Comparison of ENCODE assay signal across 22 cellular contexts in the genomic region with DNA sequence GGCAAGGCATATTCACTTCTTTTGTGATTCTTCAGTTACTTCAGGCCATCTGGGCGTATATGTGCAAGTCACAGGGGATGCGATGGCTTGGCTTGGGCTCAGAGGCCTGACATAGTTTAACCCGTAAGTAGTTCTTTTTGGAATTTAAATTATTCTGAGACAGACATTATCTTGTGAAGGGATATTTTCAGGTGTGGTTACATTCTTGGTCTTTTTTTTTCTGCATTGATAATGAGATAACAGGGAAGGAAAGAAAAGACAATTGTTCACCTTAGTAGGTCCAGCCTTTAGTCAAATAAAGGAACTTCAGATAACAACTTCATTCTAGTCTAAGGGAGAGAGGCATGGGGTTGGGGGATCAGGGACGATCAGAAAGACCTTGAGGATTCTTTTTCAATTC.
"Had no signal": no experiment of that assay in that cellular context is flagged by ENCODE, and none has a peak within 500 bp of the region (broad histone marks: within the 10 kb centered on the region; RNA-seq: fewer than 3 reads in every experiment).

No MANE protein-coding gene starts in this region.

- H3K36me3 ChIP-seq: heart left ventricle, spleen, tibial artery, upper lobe of right lung, vagina had no signal

- H3K4me3 ChIP-seq: heart left ventricle, lung, spleen, tibial artery, upper lobe of right lung, vagina had no signal

- H3K27ac ChIP-seq: foreskin keratinocyte, heart left ventricle, spleen, tibial artery, upper lobe of right lung, vagina had no signal

- H3K4me3 Mint-ChIP-seq: naive thymus-derived CD4-positive, alpha-beta T cell; stimulated activated memory B cell treated with anti-CD40 and anti-IgM and Interleukin-4, amounts not matched to agents 10 μg/mL and 1 μg/mL and 100 μg/mL, for 72 hours; stimulated activated naive CD8-positive, alpha-beta T cell treated with anti-CD3 and anti-CD28 coated beads, Interleukin-15, Interleukin-2, amounts not matched to agents 100 ng/mL and 50 ng/mL, for 24 hours had no signal

- H3K4me1 Mint-ChIP-seq: naive thymus-derived CD4-positive, alpha-beta T cell; stimulated activated memory B cell treated with anti-CD40 and anti-IgM and Interleukin-4, amounts not matched to agents 10 μg/mL and 1 μg/mL and 100 μg/mL, for 72 hours had no signal

- H3K27me3 ChIP-seq: foreskin keratinocyte, heart left ventricle, spleen, tibial artery, upper lobe of right lung, vagina had no signal

- H3K9me3 Mint-ChIP-seq: stimulated activated memory B cell treated with anti-CD40 and anti-IgM and Interleukin-4, amounts not matched to agents 10 μg/mL and 1 μg/mL and 100 μg/mL, for 72 hours; stimulated activated naive CD8-positive, alpha-beta T cell treated with anti-CD3 and anti-CD28 coated beads, Interleukin-15, Interleukin-2, amounts not matched to agents 100 ng/mL and 50 ng/mL, for 24 hours had no signal

- ATAC-seq: foreskin keratinocyte; heart left ventricle; left colon; left ventricle myocardium superior; naive thymus-derived CD4-positive, alpha-beta T cell; sciatic nerve; stimulated activated memory B cell treated with anti-CD40 and anti-IgM and Interleukin-4, amounts not matched to agents 10 μg/mL and 1 μg/mL and 100 μg/mL, for 72 hours; upper lobe of right lung had no signal

- H3K27me3 Mint-ChIP-seq: naive thymus-derived CD4-positive, alpha-beta T cell; stimulated activated memory B cell treated with anti-CD40 and anti-IgM and Interleukin-4, amounts not matched to agents 10 μg/mL and 1 μg/mL and 100 μg/mL, for 72 hours; stimulated activated naive CD8-positive, alpha-beta T cell treated with anti-CD3 and anti-CD28 coated beads, Interleukin-15, Interleukin-2, amounts not matched to agents 100 ng/mL and 50 ng/mL, for 24 hours had no signal

- H3K4me1 ChIP-seq: foreskin keratinocyte, heart left ventricle, spleen, tibial artery, upper lobe of right lung, vagina had no signal

- H3K9me3 ChIP-seq: heart left ventricle, spleen, tibial artery, upper lobe of right lung, vagina had no signal

- DNase-seq: dermis blood vessel endothelial cell; erythroblast; foreskin keratinocyte; heart left ventricle; hippocampal formation; left colon; left ventricle myocardium superior; mesenchymal stem cell; naive thymus-derived CD4-positive, alpha-beta T cell; nephron progenitor cell; posterior cingulate gyrus; spleen; stimulated activated CD4-positive, alpha-beta T cell treated with anti-CD3 and anti-CD28 coated beads, Interleukin-15, amount 100 ng/mL, for 24 hours; stimulated activated CD4-positive, alpha-beta T cell treated with anti-CD3 and anti-CD28 coated beads, Interleukin-1b, Interleukin-23, amount 100 ng/mL, for 48 hours; stimulated activated CD4-positive, alpha-beta T cell treated with anti-CD3 and anti-CD28 coated beads, Interleukin-4, amount 100 ng/mL, for 24 hours; tibial artery; upper lobe of right lung had no signal

- H3K36me3 Mint-ChIP-seq: naive thymus-derived CD4-positive, alpha-beta T cell; stimulated activated memory B cell treated with anti-CD40 and anti-IgM and Interleukin-4, amounts not matched to agents 10 μg/mL and 1 μg/mL and 100 μg/mL, for 72 hours had no signal

- H3K27ac Mint-ChIP-seq: naive thymus-derived CD4-positive, alpha-beta T cell; nephron progenitor cell; stimulated activated memory B cell treated with anti-CD40 and anti-IgM and Interleukin-4, amounts not matched to agents 10 μg/mL and 1 μg/mL and 100 μg/mL, for 72 hours; stimulated activated naive CD8-positive, alpha-beta T cell treated with anti-CD3 and anti-CD28 coated beads, Interleukin-15, Interleukin-2, amounts not matched to agents 100 ng/mL and 50 ng/mL, for 24 hours had no signal
